23 cellular contexts compared by ENCODE assay signal in genomic region chr19:58262922-58263296, GRCh38. TPM values are rescaled to one million over a fixed set of nuclear protein-coding genes. Genes with fewer than 3 reads are reported as not detected.
DNase-seq lines count a peak whose midpoint lies in the region; ATAC-seq, FAIRE-seq and TF ChIP-seq lines count a peak whose summit lies in the region.
"Had no signal": no experiment of that assay in that cellular context is flagged by ENCODE, and none has a peak within 500 bp of the region (broad histone marks: within the 10 kb centered on the region; RNA-seq: fewer than 3 reads in every experiment).

No MANE protein-coding gene starts in this region.

- no peaks in the 10 kb centered on the region for H3K27me3 Mint-ChIP-seq in Calu3 (ENCODE audit: unreplicated experiment)
- H3K27me3 Mint-ChIP-seq: natural killer cell treated with Interleukin-12 subunit alpha and Interleukin-12 subunit beta and Interleukin-15 and Interleukin-18, amount 100 ng/mL, for 72 hours; stimulated activated naive CD8-positive, alpha-beta T cell treated with anti-CD3 and anti-CD28 coated beads, Interleukin-15, Interleukin-2, amounts not matched to agents 100 ng/mL and 50 ng/mL, for 24 hours had no signal

- no peak overlapping the region for H3K4me3 ChIP-seq in Panc1 (ENCODE audit: low read depth in 2 of 2, low read length in 2 of 2)
- peak overlapping the region; percentile 18 to 35 for H3K4me3 ChIP-seq in kidney (ENCODE audit: low read length in 2 of 2)
- H3K4me3 ChIP-seq: heart left ventricle, SJCRH30, upper lobe of left lung had no signal

- H3K36me3 ChIP-seq in Panc1 (ENCODE audit: control insufficient read depth, insufficient read depth, low read length), result no peaks in the 10 kb centered on the region
- peaks cover 30 to 52% of the 10 kb centered on the region in 2 donors for H3K36me3 ChIP-seq in kidney (ENCODE audit: control insufficient read depth in 1 of 2, insufficient read depth in 2 of 2, low read length in 2 of 2)

- no peak for ATAC-seq in Panc1
- no peak for ATAC-seq in stimulated activated effector memory CD8-positive, alpha-beta T cell treated with anti-CD3 and anti-CD28 coated beads, Interleukin-12 subunit alpha, Interleukin-12 subunit beta, amount 100 ng/mL, for 72 hours
- ATAC-seq in GM21619 (IDR thresholded peaks at IDR 0.05; ENCODE audit: unreplicated experiment), result no peak
- ATAC-seq in GM19455 (IDR thresholded peaks at IDR 0.05; ENCODE audit: unreplicated experiment), result no peak
- ATAC-seq: heart left ventricle; natural killer cell treated with Interleukin-12 subunit alpha and Interleukin-12 subunit beta and Interleukin-15 and Interleukin-18, amount 100 ng/mL, for 72 hours had no signal

- intact Hi-C loops in Calu3 (cut with micrococcal nuclease; ENCODE audit: unreplicated experiment) (no loop called here), Panc1 (cut with micrococcal nuclease; ENCODE audit: unreplicated experiment) (no loop called here), kidney (cut with DNase I) (no loop called here)

- BruUV-seq in Calu3 (replicated peaks; lab: Mats Ljungman, UMichigan), result TSS peak; percentile 53
- BruUV-seq in Panc1 (replicated peaks; lab: Mats Ljungman, UMichigan), result TSS peak; percentile 63

- POLR2A ChIA-PET in Panc1 (lab: Charles Lee), result no interaction called here

- no peak for TF ChIP-seq CTCF in Calu3 (IDR thresholded peaks at IDR 0.05; ENCODE audit: unreplicated experiment)
- no peak for TF ChIP-seq CTCF in Panc1 (IDR thresholded peaks at IDR 0.05)
- no peak for TF ChIP-seq CTCF in kidney (IDR thresholded peaks at IDR 0.05; ENCODE audit: borderline replicate concordance, extremely low read depth, insufficient read depth)

- peaks cover 85% of the 10 kb centered on the region for H3K36me3 Mint-ChIP-seq in Calu3 (ENCODE audit: insufficient read depth, unreplicated experiment)
- H3K36me3 Mint-ChIP-seq in stimulated activated effector memory CD8-positive, alpha-beta T cell treated with anti-CD3 and anti-CD28 coated beads, Interleukin-12 subunit alpha, Interleukin-12 subunit beta, amount 100 ng/mL, for 72 hours, result peaks cover 96% of the 10 kb centered on the region

- no peaks in the 10 kb centered on the region for H3K27me3 ChIP-seq in Panc1 (ENCODE audit: control insufficient read depth, insufficient read depth, low read length)
- H3K27me3 ChIP-seq: heart left ventricle, SJCRH30, upper lobe of left lung had no signal

- DNase-seq in Calu3 (no peak), Panc1 (ENCODE audit: low read depth, low spot score) (no peak), kidney (no peak)
- no peak for DNase-seq in stimulated activated effector memory CD8-positive, alpha-beta T cell treated with anti-CD3 and anti-CD28 coated beads, Interleukin-12 subunit alpha, Interleukin-12 subunit beta, amount 100 ng/mL, for 72 hours (ENCODE audit: low spot score in 2 of 2)
- no peak for DNase-seq in activated naive CD4-positive, alpha-beta T cell treated with anti-CD3 and anti-CD28 coated beads, Interleukin-2, amount 50 U/mL, for 16 hours
- DNase-seq in effector CD4-positive, alpha-beta T cell, result no peak
- DNase-seq: activated CD4-positive, alpha-beta T cell treated with anti-CD3 and anti-CD28 coated beads for 48 hours; activated CD8-positive, alpha-beta memory T cell treated with anti-CD3 and anti-CD28 coated beads, Interleukin-2, amount 50 U/mL, for 4 hours; Caco-2; heart left ventricle; NCI-H226; NCI-H82; T-helper 1 cell; upper lobe of left lung had no signal

- in situ Hi-C loops in Panc1 (cut with HindIII; ENCODE audit: low pct_unique_long_range_greater_than_20kb, low sequenced_read_pairs), result no loop called here

- FAIRE-seq in kidney (lab: Jason Lieb, UNC), result no peak
- FAIRE-seq: endothelial cell of umbilical vein, islet of Langerhans had no signal

- H3K9me3 ChIP-seq in Panc1 (ENCODE audit: control insufficient read depth, insufficient read depth, low read depth, low read length), result peaks cover 69% of the 10 kb centered on the region
- H3K9me3 ChIP-seq in kidney (ENCODE audit: control insufficient read depth in 1 of 2, low read length in 2 of 2), result peaks cover 64 to 86% of the 10 kb centered on the region in 2 donors

- peak overlapping the region; percentile 61 for H3K27ac Mint-ChIP-seq in Calu3 (ENCODE audit: unreplicated experiment)
- H3K27ac Mint-ChIP-seq in stimulated activated effector memory CD8-positive, alpha-beta T cell treated with anti-CD3 and anti-CD28 coated beads, Interleukin-12 subunit alpha, Interleukin-12 subunit beta, amount 100 ng/mL, for 72 hours, result peak overlapping the region; percentile 14
- H3K27ac Mint-ChIP-seq: brain; natural killer cell treated with Interleukin-12 subunit alpha and Interleukin-12 subunit beta and Interleukin-15 and Interleukin-18, amount 100 ng/mL, for 72 hours; stimulated activated naive CD8-positive, alpha-beta T cell treated with anti-CD3 and anti-CD28 coated beads, Interleukin-15, Interleukin-2, amounts not matched to agents 100 ng/mL and 50 ng/mL, for 24 hours had no signal

- H3K9ac ChIP-seq in kidney (ENCODE audit: low read length in 2 of 2), result no peak overlapping the region
- H3K9ac ChIP-seq: parathyroid adenoma had no signal

- H3K27ac ChIP-seq in Panc1 (ENCODE audit: low read length), result no peak overlapping the region
- H3K27ac ChIP-seq in kidney (ENCODE audit: low read depth in 2 of 2, low read length in 2 of 2), result no peak overlapping the region
- H3K27ac ChIP-seq: heart left ventricle, parathyroid adenoma, SJCRH30, upper lobe of left lung had no signal

- no peaks in the 10 kb centered on the region for H3K4me1 ChIP-seq in Panc1 (ENCODE audit: control insufficient read depth, insufficient read depth, low read length)
- H3K4me1 ChIP-seq in kidney (ENCODE audit: control insufficient read depth in 1 of 2, insufficient read depth in 1 of 2, low read depth in 1 of 2, low read length in 2 of 2), result no peaks in the 10 kb centered on the region
- H3K4me1 ChIP-seq: Caco-2, heart left ventricle, parathyroid adenoma, SJCRH30, upper lobe of left lung had no signal

- no peak overlapping the region for H3K4me3 Mint-ChIP-seq in Calu3 (ENCODE audit: low read depth, unreplicated experiment)
- no peak overlapping the region for H3K4me3 Mint-ChIP-seq in stimulated activated effector memory CD8-positive, alpha-beta T cell treated with anti-CD3 and anti-CD28 coated beads, Interleukin-12 subunit alpha, Interleukin-12 subunit beta, amount 100 ng/mL, for 72 hours
- H3K4me3 Mint-ChIP-seq: brain; natural killer cell treated with Interleukin-12 subunit alpha and Interleukin-12 subunit beta and Interleukin-15 and Interleukin-18, amount 100 ng/mL, for 72 hours; stimulated activated naive CD8-positive, alpha-beta T cell treated with anti-CD3 and anti-CD28 coated beads, Interleukin-15, Interleukin-2, amounts not matched to agents 100 ng/mL and 50 ng/mL, for 24 hours had no signal

- CTCF ChIA-PET in Calu3 (lab: Charles Lee) (interaction anchor here (0.5 kb wide), 1 partner anchor 699 kb away, joined by 3 read pairs; no protein-coding TSS in a partner anchor), Panc1 (lab: Charles Lee) (no interaction called here)

- peaks cover 26% of the 10 kb centered on the region for H3K9me3 Mint-ChIP-seq in Calu3 (ENCODE audit: low read depth, unreplicated experiment)
- peaks cover 23% of the 10 kb centered on the region for H3K9me3 Mint-ChIP-seq in stimulated activated effector memory CD8-positive, alpha-beta T cell treated with anti-CD3 and anti-CD28 coated beads, Interleukin-12 subunit alpha, Interleukin-12 subunit beta, amount 100 ng/mL, for 72 hours

- no peaks in the 10 kb centered on the region for H3K4me1 Mint-ChIP-seq in Calu3 (ENCODE audit: low read depth, unreplicated experiment)
- H3K4me1 Mint-ChIP-seq in stimulated activated effector memory CD8-positive, alpha-beta T cell treated with anti-CD3 and anti-CD28 coated beads, Interleukin-12 subunit alpha, Interleukin-12 subunit beta, amount 100 ng/mL, for 72 hours, result peaks cover 2% of the 10 kb centered on the region
- H3K4me1 Mint-ChIP-seq: brain had no signal

RNA-seq across cellular contexts. Expression of gene ZNF8, which starts 15.8 kb away (rescaled TPM):
- 12.1 and 12.8 TPM in 2 replicates for total RNA-seq in Calu3 (2022)
- 12.6 TPM for total RNA-seq in Panc1 (2021; ENCODE audit: unreplicated experiment)
- 1.8 TPM for polyA plus RNA-seq in Panc1 (2012; ENCODE audit: insufficient read length)
- total RNA-seq in kidney, result 9.0 TPM
- polyA plus RNA-seq in kidney (ENCODE audit: insufficient read depth, low read depth, low replicate concordance), result 1.3 TPM

RNA-seq across cellular contexts. Expression of gene ZNF544, which starts 34.2 kb away (rescaled TPM):
- total RNA-seq in Calu3 (2022), result 65.3 and 68.5 TPM in 2 replicates
- 48.5 TPM for total RNA-seq in Panc1 (2021; ENCODE audit: unreplicated experiment)
- 37.7 TPM for polyA plus RNA-seq in Panc1 (2012; ENCODE audit: insufficient read length)
- 39.3 TPM for total RNA-seq in kidney
- polyA plus RNA-seq in kidney (ENCODE audit: insufficient read depth, low read depth, low replicate concordance), result 19.4 TPM

RNA-seq across cellular contexts. Expression of gene ERVK3-1, which starts 42.3 kb away (rescaled TPM):
- total RNA-seq in Calu3 (2022), result 68.4 and 70.8 TPM in 2 replicates
- total RNA-seq in Panc1 (2021; ENCODE audit: unreplicated experiment), result 84.0 TPM
- polyA plus RNA-seq in Panc1 (2012; ENCODE audit: insufficient read length), result 93.9 TPM
- 35.4 TPM for total RNA-seq in kidney
- 41.6 TPM for polyA plus RNA-seq in kidney (ENCODE audit: insufficient read depth, low read depth, low replicate concordance)

Comparison
In these comparisons a context has a peak if more than half of its experiments do, and no peak if none do; other contexts are left out.
1. H3K4me3 ChIP-seq: peak in kidney (2 of 2); none in Panc1 (0 of 2).